Comparison of ENCODE assay signal across 21 cellular contexts in genomic region chr12:120814903-120815429, GRCh38.
"Had no signal": no experiment of that assay in that cellular context is flagged by ENCODE, and none has a peak within 500 bp of the region (broad histone marks: within the 10 kb centered on the region; RNA-seq: fewer than 3 reads in every experiment).

No MANE protein-coding gene starts in this region.

- H3K4me3 Mint-ChIP-seq: activated CD4-positive, alpha-beta memory T cell treated with anti-CD3 and anti-CD28 coated beads, Interleukin-2, amount 10 ng/mL, durations not matched to agents 7 days and 5 days; activated CD4-positive, alpha-beta T cell treated with anti-CD3 and anti-CD28 coated beads, Interleukin-2, amount 10 ng/mL, durations not matched to agents 24 days and 14 days; activated naive CD8-positive, alpha-beta T cell treated with anti-CD3 and anti-CD28 coated beads, Interleukin-2, amount 10 ng/mL, durations not matched to agents 7 days and 5 days; naive thymus-derived CD8-positive, alpha-beta T cell; stimulated activated naive B cell treated with anti-CD40 and anti-IgM and Interleukin-4, amounts not matched to agents 10 μg/mL and 1 μg/mL and 100 μg/mL, for 72 hours; T-helper 17 cell had no signal

- ATAC-seq: gastroesophageal sphincter; left lung; naive thymus-derived CD8-positive, alpha-beta T cell; stimulated activated naive B cell treated with anti-CD40 and anti-IgM and Interleukin-4, amounts not matched to agents 10 μg/mL and 1 μg/mL and 100 μg/mL, for 72 hours; T-helper 17 cell had no signal

- H3K4me1 ChIP-seq: prostate gland had no signal

- H3K9me3 ChIP-seq: gastroesophageal sphincter, left lung, ovary, prostate gland, transverse colon had no signal

- H3K9me3 Mint-ChIP-seq: activated CD4-positive, alpha-beta memory T cell treated with anti-CD3 and anti-CD28 coated beads, Interleukin-2, amount 10 ng/mL, durations not matched to agents 7 days and 5 days; activated CD4-positive, alpha-beta T cell treated with anti-CD3 and anti-CD28 coated beads, Interleukin-2, amount 10 ng/mL, durations not matched to agents 24 days and 14 days; activated naive CD8-positive, alpha-beta T cell treated with anti-CD3 and anti-CD28 coated beads, Interleukin-2, amount 10 ng/mL, durations not matched to agents 7 days and 5 days; naive thymus-derived CD8-positive, alpha-beta T cell; stimulated activated naive B cell treated with anti-CD40 and anti-IgM and Interleukin-4, amounts not matched to agents 10 μg/mL and 1 μg/mL and 100 μg/mL, for 72 hours had no signal

- H3K36me3 ChIP-seq: ovary, prostate gland had no signal

- H3K27ac ChIP-seq: epithelial cell of prostate, gastroesophageal sphincter, left lung, ovary, prostate gland, transverse colon had no signal

- H3K27ac Mint-ChIP-seq: activated CD4-positive, alpha-beta memory T cell treated with anti-CD3 and anti-CD28 coated beads, Interleukin-2, amount 10 ng/mL, durations not matched to agents 7 days and 5 days; activated CD4-positive, alpha-beta T cell treated with anti-CD3 and anti-CD28 coated beads, Interleukin-2, amount 10 ng/mL, durations not matched to agents 24 days and 14 days; activated naive CD8-positive, alpha-beta T cell treated with anti-CD3 and anti-CD28 coated beads, Interleukin-2, amount 10 ng/mL, durations not matched to agents 7 days and 5 days; stimulated activated naive B cell treated with anti-CD40 and anti-IgM and Interleukin-4, amounts not matched to agents 10 μg/mL and 1 μg/mL and 100 μg/mL, for 72 hours had no signal

- DNase-seq: activated CD4-positive, alpha-beta memory T cell treated with anti-CD3 and anti-CD28 coated beads, Interleukin-2, amount 10 ng/mL, durations not matched to agents 7 days and 5 days; activated CD4-positive, alpha-beta T cell treated with anti-CD3 and anti-CD28 coated beads, Interleukin-2, amount 10 ng/mL, durations not matched to agents 24 days and 14 days; activated naive CD4-positive, alpha-beta T cell treated with Interleukin-2 at 50 U/mL for 16 hours; activated naive CD8-positive, alpha-beta T cell treated with anti-CD3 and anti-CD28 coated beads, Interleukin-2, amount 10 ng/mL, durations not matched to agents 7 days and 5 days; activated T-cell treated with anti-CD3 and anti-CD28 coated beads, Interleukin-2, amount 50 U/mL, for 1 hour; amygdala; cortex of kidney; head of caudate nucleus; left lung; naive thymus-derived CD8-positive, alpha-beta T cell; ovary; stimulated activated CD4-positive, alpha-beta T cell treated with anti-CD3 and anti-CD28 coated beads, Interleukin-2, amount 100 ng/mL, for 48 hours; stimulated activated CD8-positive, alpha-beta memory T cell treated with anti-CD3 and anti-CD28 coated beads, Interleukin-4, amount 100 ng/mL, for 48 hours; stimulated activated naive B cell treated with anti-CD40 and anti-IgM and Interleukin-4, amounts not matched to agents 10 μg/mL and 1 μg/mL and 100 μg/mL, for 72 hours; SW 1271; T-helper 17 cell; transverse colon had no signal

- H3K4me3 ChIP-seq: gastroesophageal sphincter, left lung, lung, ovary, prostate gland, transverse colon had no signal

- H3K27me3 Mint-ChIP-seq: activated CD4-positive, alpha-beta memory T cell treated with anti-CD3 and anti-CD28 coated beads, Interleukin-2, amount 10 ng/mL, durations not matched to agents 7 days and 5 days; activated CD4-positive, alpha-beta T cell treated with anti-CD3 and anti-CD28 coated beads, Interleukin-2, amount 10 ng/mL, durations not matched to agents 24 days and 14 days; activated naive CD8-positive, alpha-beta T cell treated with anti-CD3 and anti-CD28 coated beads, Interleukin-2, amount 10 ng/mL, durations not matched to agents 7 days and 5 days; naive thymus-derived CD8-positive, alpha-beta T cell; stimulated activated naive B cell treated with anti-CD40 and anti-IgM and Interleukin-4, amounts not matched to agents 10 μg/mL and 1 μg/mL and 100 μg/mL, for 72 hours; T-helper 17 cell had no signal
